Comparison of ENCODE assay signal across 30 cellular contexts in genomic region chr1:84702143-84702542, GRCh38.
"Had no signal": no experiment of that assay in that cellular context is flagged by ENCODE, and none has a peak within 500 bp of the region (broad histone marks: within the 10 kb centered on the region; RNA-seq: fewer than 3 reads in every experiment).

No MANE protein-coding gene starts in this region.

- H3K4me3 ChIP-seq: lung, mucosa of descending colon, ovary, upper lobe of left lung, vagina had no signal

- FAIRE-seq: astrocyte, TTC549 had no signal

- H3K36me3 Mint-ChIP-seq: activated CD4-positive, alpha-beta memory T cell treated with anti-CD3 and anti-CD28 coated beads for 36 hours; activated naive CD4-positive, alpha-beta T cell treated with anti-CD3 and anti-CD28 coated beads, Interleukin-2, amount 10 ng/mL, durations not matched to agents 7 days and 5 days; activated naive CD8-positive, alpha-beta T cell treated with anti-CD3 and anti-CD28 coated beads, Interleukin-2, amount 10 ng/mL, durations not matched to agents 7 days and 5 days had no signal

- DNase-seq: activated CD4-positive, alpha-beta memory T cell treated with anti-CD3 and anti-CD28 coated beads for 36 hours; activated CD4-positive, alpha-beta T cell treated with anti-CD3 and anti-CD28 coated beads for 48 hours; activated CD8-positive, alpha-beta memory T cell treated with anti-CD3 and anti-CD28 coated beads, Interleukin-2, amount 50 U/mL, for 4 hours; activated gamma-delta T cell; activated naive CD4-positive, alpha-beta T cell treated with anti-CD3 and anti-CD28 coated beads, Interleukin-2, amount 10 ng/mL, durations not matched to agents 7 days and 5 days; activated naive CD8-positive, alpha-beta T cell treated with anti-CD3 and anti-CD28 coated beads, Interleukin-2, amount 10 ng/mL, durations not matched to agents 7 days and 5 days; activated T-cell treated with anti-CD3 and anti-CD28 coated beads, Interleukin-2, amount 50 U/mL, for 1 hour; cortex of kidney; effector memory CD8-positive, alpha-beta T cell; erythroblast; gastrocnemius medialis; head of caudate nucleus; hypothalamus; left ventricle myocardium inferior; mucosa of descending colon; nephron progenitor cell; ovary; retina; stimulated activated CD4-positive, alpha-beta T cell treated with anti-CD3 and anti-CD28 coated beads, Interleukin-2, amount 100 ng/mL, for 48 hours; stimulated activated naive CD4-positive, alpha-beta T cell treated with Interleukin-2 at 50 U/mL for 16 hours; upper lobe of left lung had no signal

- H3K4me1 Mint-ChIP-seq: activated naive CD4-positive, alpha-beta T cell treated with anti-CD3 and anti-CD28 coated beads, Interleukin-2, amount 10 ng/mL, durations not matched to agents 7 days and 5 days had no signal

- H3K4me3 Mint-ChIP-seq: activated CD4-positive, alpha-beta memory T cell treated with anti-CD3 and anti-CD28 coated beads for 36 hours; activated naive CD4-positive, alpha-beta T cell treated with anti-CD3 and anti-CD28 coated beads, Interleukin-2, amount 10 ng/mL, durations not matched to agents 7 days and 5 days; activated naive CD8-positive, alpha-beta T cell treated with anti-CD3 and anti-CD28 coated beads, Interleukin-2, amount 10 ng/mL, durations not matched to agents 7 days and 5 days; activated T-helper 1 cell treated with anti-CD3 and anti-CD28 coated beads, Interleukin-12 subunit alpha, Interleukin-12 subunit beta, Interleukin-2, Interleukin-4 antibody, amounts not matched to agents 30 ng/mL and 10 ng/mL and 1 ng/mL, durations not matched to agents 14 hours and 24 hours and 36 hours; effector memory CD8-positive, alpha-beta T cell; nephron progenitor cell had no signal

- ATAC-seq: activated CD4-positive, CD25-positive, alpha-beta regulatory T cell treated with anti-CD3 and anti-CD28 coated beads, Interleukin-2, amount 50 U/mL, for 24 hours; effector memory CD8-positive, alpha-beta T cell; gastrocnemius medialis; mucosa of descending colon had no signal

- H3K4me1 ChIP-seq: upper lobe of left lung had no signal

- H3K27ac ChIP-seq: gastrocnemius medialis, ovary, upper lobe of left lung, vagina, VCaP had no signal

- H3K9me3 ChIP-seq: gastrocnemius medialis, left ventricle myocardium inferior, mucosa of descending colon, ovary, thoracic aorta, upper lobe of left lung, vagina had no signal

- H3K36me3 ChIP-seq: gastrocnemius medialis, left ventricle myocardium inferior, ovary, thoracic aorta, upper lobe of left lung, vagina had no signal

- H3K27me3 ChIP-seq: gastrocnemius medialis, ovary, upper lobe of left lung, vagina had no signal

- H3K9me3 Mint-ChIP-seq: activated CD4-positive, alpha-beta memory T cell treated with anti-CD3 and anti-CD28 coated beads for 36 hours; activated naive CD4-positive, alpha-beta T cell treated with anti-CD3 and anti-CD28 coated beads, Interleukin-2, amount 10 ng/mL, durations not matched to agents 7 days and 5 days; activated naive CD8-positive, alpha-beta T cell treated with anti-CD3 and anti-CD28 coated beads, Interleukin-2, amount 10 ng/mL, durations not matched to agents 7 days and 5 days; activated T-helper 1 cell treated with anti-CD3 and anti-CD28 coated beads, Interleukin-12 subunit alpha, Interleukin-12 subunit beta, Interleukin-2, Interleukin-4 antibody, amounts not matched to agents 30 ng/mL and 10 ng/mL and 1 ng/mL, durations not matched to agents 14 hours and 24 hours and 36 hours; effector memory CD8-positive, alpha-beta T cell; nephron progenitor cell had no signal

- H3K27me3 Mint-ChIP-seq: progenitor cell of endocrine pancreas had no signal

- H3K27ac Mint-ChIP-seq: activated CD4-positive, alpha-beta memory T cell treated with anti-CD3 and anti-CD28 coated beads for 36 hours; activated naive CD4-positive, alpha-beta T cell treated with anti-CD3 and anti-CD28 coated beads, Interleukin-2, amount 10 ng/mL, durations not matched to agents 7 days and 5 days; activated naive CD8-positive, alpha-beta T cell treated with anti-CD3 and anti-CD28 coated beads, Interleukin-2, amount 10 ng/mL, durations not matched to agents 7 days and 5 days; activated T-helper 1 cell treated with anti-CD3 and anti-CD28 coated beads, Interleukin-12 subunit alpha, Interleukin-12 subunit beta, Interleukin-2, Interleukin-4 antibody, amounts not matched to agents 30 ng/mL and 10 ng/mL and 1 ng/mL, durations not matched to agents 14 hours and 24 hours and 36 hours; effector memory CD8-positive, alpha-beta T cell; nephron progenitor cell; progenitor cell of endocrine pancreas had no signal
